18 cellular contexts compared by ENCODE assay signal in the genomic region with DNA sequence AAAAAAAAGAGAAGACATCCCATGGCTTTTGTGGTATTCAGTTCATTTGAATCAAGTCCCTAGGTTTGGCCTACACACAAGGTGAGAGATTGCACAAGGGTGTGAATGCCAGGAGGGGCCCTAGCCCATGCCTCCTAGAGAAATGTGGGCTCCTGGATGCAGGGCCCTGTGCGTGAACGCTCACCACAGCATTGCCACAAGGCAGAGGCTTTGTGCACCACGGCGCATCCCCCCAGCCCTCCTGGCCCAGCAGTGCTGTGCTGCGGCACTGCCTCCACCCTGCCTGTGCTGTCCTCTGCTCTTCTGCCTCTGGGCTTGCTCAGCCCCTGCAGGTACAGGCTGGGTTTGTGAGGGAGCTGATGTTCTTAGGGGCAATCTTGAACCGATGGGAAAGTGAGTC.
"Had no signal": no experiment of that assay in that cellular context is flagged by ENCODE, and none has a peak within 500 bp of the region (broad histone marks: within the 10 kb centered on the region; RNA-seq: fewer than 3 reads in every experiment).

No MANE protein-coding gene starts in this region.

- H3K36me3 ChIP-seq: prostate gland, right atrium auricular region, sigmoid colon, thoracic aorta, tibial nerve, upper lobe of left lung had no signal

- H3K36me3 Mint-ChIP-seq: memory B cell had no signal

- H3K4me3 Mint-ChIP-seq: memory B cell; neural crest cell; stimulated activated naive B cell treated with anti-CD40 and anti-IgM and Interleukin-4, amounts not matched to agents 10 μg/mL and 1 μg/mL and 100 μg/mL, for 72 hours; stimulated activated naive CD8-positive, alpha-beta T cell treated with anti-CD3 and anti-CD28 coated beads, Interleukin-15, Interleukin-2, amounts not matched to agents 100 ng/mL and 50 ng/mL, for 24 hours had no signal

- H3K27ac ChIP-seq: prostate gland, right atrium auricular region, sigmoid colon, thoracic aorta, tibial nerve, upper lobe of left lung had no signal

- H3K4me3 ChIP-seq: lung, mucosa of descending colon, prostate gland, right atrium auricular region, sigmoid colon, thoracic aorta, tibial nerve, upper lobe of left lung had no signal

- H3K27ac Mint-ChIP-seq: memory B cell; stimulated activated naive B cell treated with anti-CD40 and anti-IgM and Interleukin-4, amounts not matched to agents 10 μg/mL and 1 μg/mL and 100 μg/mL, for 72 hours; stimulated activated naive CD8-positive, alpha-beta T cell treated with anti-CD3 and anti-CD28 coated beads, Interleukin-15, Interleukin-2, amounts not matched to agents 100 ng/mL and 50 ng/mL, for 24 hours had no signal

- FAIRE-seq: frontal cortex, kidney had no signal

- H3K27me3 ChIP-seq: right atrium auricular region, tibial nerve, upper lobe of left lung had no signal

- DNase-seq: cerebellar nuclear complex; cortex of kidney; kidney; mucosa of descending colon; naive B cell; sigmoid colon; stimulated activated naive B cell treated with anti-CD40 and anti-IgM and Interleukin-4, amounts not matched to agents 10 μg/mL and 1 μg/mL and 100 μg/mL, for 72 hours had no signal

- H3K4me1 ChIP-seq: prostate gland, sigmoid colon had no signal

- ATAC-seq: left lobe of liver; mucosa of descending colon; stimulated activated naive B cell treated with anti-CD40 and anti-IgM and Interleukin-4, amounts not matched to agents 10 μg/mL and 1 μg/mL and 100 μg/mL, for 72 hours had no signal

- H3K9me3 ChIP-seq: mucosa of descending colon, prostate gland, right atrium auricular region, sigmoid colon, thoracic aorta, upper lobe of left lung had no signal
